ENCODE assay signal across 8 cellular contexts in genomic region chr19:4815426-4816387, GRCh38. TPM values are rescaled to one million over a fixed set of nuclear protein-coding genes. Genes with fewer than 3 reads are reported as not detected.
DNase-seq lines count a peak whose midpoint lies in the region; ATAC-seq lines count a peak whose summit lies in the region.

No MANE protein-coding gene starts in this region.

- H3K9me3 ChIP-seq in subcutaneous abdominal adipose tissue (ENCODE audit: control insufficient read depth in 5 of 5, low read length in 5 of 5), result no peaks in the 10 kb centered on the region

- H3K4me1 ChIP-seq in subcutaneous abdominal adipose tissue (ENCODE audit: control insufficient read depth in 5 of 5, insufficient read depth in 5 of 5, low read length in 5 of 5), result peaks cover 3 to 28% (median 17%) of the 10 kb centered on the region in 5 donors

- no peaks in the 10 kb centered on the region for H3K27me3 ChIP-seq in subcutaneous abdominal adipose tissue (ENCODE audit: control insufficient read depth in 5 of 5, insufficient read depth in 4 of 5, low read length in 5 of 5)

- ATAC-seq in HG02642 (IDR thresholded peaks at IDR 0.05; ENCODE audit: poor library complexity, unreplicated experiment), result no peak

- DNase-seq in GF-D8 (lab: John Stamatoyannopoulos, UW) (peak; percentile 86), NAMALWA (ENCODE audit: low spot score) (peak; percentile 86), SK-MEL-5 (ENCODE audit: low read depth, low spot score) (peak; percentile 93), foreskin melanocyte (peak; percentile 88), non-pigmented ciliary epithelial cell (ENCODE audit: low read depth) (peak; percentile 77)
- DNase-seq in activated naive CD4-positive, alpha-beta T cell treated with Interleukin-2 at 50 U/mL for 16 hours, result peak; percentile 73

- peak overlapping the region; percentile 33 to 66 (median 50) for H3K4me3 ChIP-seq in subcutaneous abdominal adipose tissue (ENCODE audit: low read depth in 1 of 5, low read length in 5 of 5)

- H3K27ac ChIP-seq in subcutaneous abdominal adipose tissue (ENCODE audit: low read depth, low read length), result peak overlapping the region; percentile 37

- peak overlapping the region in 4 of 5 donors; percentile 9 to 73 (median 58) for H3K9ac ChIP-seq in subcutaneous abdominal adipose tissue (ENCODE audit: low read length in 5 of 5)

- peaks cover 0 to 33% (median 28%) of the 10 kb centered on the region in 5 donors for H3K36me3 ChIP-seq in subcutaneous abdominal adipose tissue (ENCODE audit: control insufficient read depth in 5 of 5, insufficient read depth in 5 of 5, low read length in 5 of 5)

- in situ Hi-C loops in SK-MEL-5 (cut with HindIII; ENCODE audit: low pct_unique_long_range_greater_than_20kb, low sequenced_read_pairs), result no loop called here

RNA-seq across cellular contexts. Expression of gene TICAM1, which starts 15.8 kb away (rescaled TPM):
- total RNA-seq in SK-MEL-5 (2014; rRNA removed; shearing (Covaris generic)), result 2.6 and 3.1 TPM in 2 replicates
- polyA plus RNA-seq in SK-MEL-5 (2015; cell fraction: cytosol; rRNA removed), result 18.4 and 23.7 TPM in 2 replicates
- 5.0 and 5.7 TPM in 2 replicates for polyA plus RNA-seq in SK-MEL-5 (2015; cell fraction: nucleus; rRNA removed)

RNA-seq across cellular contexts. Expression of gene FEM1A, which starts 24.2 kb away (rescaled TPM):
- 10.7 and 11.6 TPM in 2 replicates for total RNA-seq in SK-MEL-5 (2014; rRNA removed; shearing (Covaris generic))
- 15.3 and 21.1 TPM in 2 replicates for polyA plus RNA-seq in SK-MEL-5 (2015; cell fraction: cytosol; rRNA removed)
- 4.0 and 4.3 TPM in 2 replicates for polyA plus RNA-seq in SK-MEL-5 (2015; cell fraction: nucleus; rRNA removed)

RNA-seq across cellular contexts. Expression of gene PLIN3, which starts 51.8 kb away (rescaled TPM):
- 36.2 and 42.2 TPM in 2 replicates for total RNA-seq in SK-MEL-5 (2014; rRNA removed; shearing (Covaris generic))
- polyA plus RNA-seq in SK-MEL-5 (2015; cell fraction: cytosol; rRNA removed), result 53.7 and 57.4 TPM in 2 replicates
- polyA plus RNA-seq in SK-MEL-5 (2015; cell fraction: nucleus; rRNA removed), result 6.7 and 12.2 TPM in 2 replicates
